Comparison of ENCODE assay signal across 9 cellular contexts in genomic region chr7:69906309-69906995, GRCh38.
DNase-seq lines count a peak whose midpoint lies in the region; ATAC-seq, FAIRE-seq and TF ChIP-seq lines count a peak whose summit lies in the region.
"Had no signal": no experiment of that assay in that cellular context is flagged by ENCODE, and none has a peak within 500 bp of the region (broad histone marks: within the 10 kb centered on the region; RNA-seq: fewer than 3 reads in every experiment).

No MANE protein-coding gene starts in this region.

- TF ChIP-seq RAD21 in GM12878 (IDR thresholded peaks at IDR 0.05; ENCODE audit: insufficient read depth, low read depth, low read length) = no peak

- peak overlapping the region; percentile 26 for H2AFZ ChIP-seq in GM12878 (ENCODE audit: control insufficient read depth, low read depth, low read length)

- SMC1A ChIA-PET in GM12878 (lab: Charles Lee; ENCODE audit: uncharacterized antibody, unreplicated experiment) = interaction anchor here (0.7 to 5.0 kb wide), 19 partner anchors 8 to 792 kb away, joined by 3 to 72 read pairs (median 5); no protein-coding TSS in a partner anchor

- ATAC-seq in GM19328 (IDR thresholded peaks at IDR 0.05; ENCODE audit: unreplicated experiment) (peak; percentile 92), HG03039 (IDR thresholded peaks at IDR 0.05; ENCODE audit: unreplicated experiment) (peak; percentile 81), GM12878 (peak; percentile 90)

- BruUV-seq in GM12878 (replicated peaks; lab: Mats Ljungman, UMichigan) = no TSS peak

- intact Hi-C loops in GM12878 (cut with micrococcal nuclease; ENCODE audit: unreplicated experiment) = loop anchor here (2.0 to 5.0 kb wide), 2 partner anchors 16 to 104 kb away; no protein-coding TSS in a partner anchor

- H3K36me3 ChIP-seq in GM12878 (ENCODE audit: control insufficient read depth in 2 of 2, insufficient read depth in 2 of 2, low read length in 1 of 2) = peaks cover 0 to 4% of the 10 kb centered on the region in 2 experiments; a peak in 2 of 4 replicates

- WGBS in GM12878 (ENCODE audit: insufficient coverage, insufficient replicate concordance, low lambda C conversion rate, missing lambda C conversion rate) = 13% methylated on average over 8 of the region's 8 CpGs

- peak overlapping the region; percentile 88 for H3K27ac ChIP-seq in GM12878 (ENCODE audit: control insufficient read depth, insufficient read depth)

- peaks cover 22% of the 10 kb centered on the region for H3K4me1 ChIP-seq in GM12878 (ENCODE audit: control insufficient read depth, insufficient read depth, low read length)

- TF ChIP-seq POLR2A in GM12878 (IDR thresholded peaks at IDR 0.05; ENCODE audit: low read depth, low read length) = no peak

- RAD21 ChIA-PET in GM12878 (lab: Charles Lee; ENCODE audit: unreplicated experiment) = interaction anchor here (0.9 to 4.8 kb wide), 21 partner anchors 9 to 790 kb away, joined by 3 to 39 read pairs (median 4); no protein-coding TSS in a partner anchor

- peak; percentile 48 for DNase-seq in GM10266 (ENCODE audit: extremely low spot score)
- DNase-seq in GM12878 (ENCODE audit: low read depth, low spot score) = peak; percentile 97
- DNase-seq in glomerular visceral epithelial cell (ENCODE audit: extremely low spot score) = no peak
- no peak for DNase-seq in islet precursor cell
- DNase-seq in activated naive CD4-positive, alpha-beta T cell treated with anti-CD3 and anti-CD28 coated beads, Interleukin-2, amount 50 U/mL, for 16 hours = no peak
- DNase-seq in NCI-H1092 treated with DMSO at 0.1 percent for 48 hours (lab: John Stamatoyannopoulos, UW) = no peak

- H3K4me2 ChIP-seq in GM12878 (ENCODE audit: control insufficient read depth, insufficient read depth) = peak overlapping the region; percentile 89

- POLR2A ChIA-PET in GM12878 (lab: Charles Lee) = interaction anchor here (0.6 to 1.4 kb wide), 6 partner anchors 9 to 67 kb away, joined by 3 to 4 read pairs (median 3); no protein-coding TSS in a partner anchor

- TF ChIP-seq EP300 in GM12878 (IDR thresholded peaks at IDR 0.05; ENCODE audit: borderline replicate concordance in 1 of 2, control insufficient read depth in 1 of 2, low read depth in 2 of 2, low read length in 2 of 2) = peak; percentile 94 to 96

- peak; percentile 83 for FAIRE-seq in GM12878 (lab: Jason Lieb, UNC)

- CTCF ChIA-PET in GM12878 (lab: Yijun Ruan, JAX) = interaction anchor here (0.9 to 2.3 kb wide), 6 partner anchors 10 to 168 kb away, joined by 3 to 6 read pairs (median 3); no protein-coding TSS in a partner anchor

- H3K4me3 ChIP-seq in GM12878 = no peak overlapping the region
- H3K4me3 ChIP-seq: lung had no signal

- H3K9me3 ChIP-seq in GM12878 (replicated peaks; ENCODE audit: control insufficient read depth, insufficient read depth, low read length) = peaks cover 7% of the 10 kb centered on the region; the same call in 2 of the 3 replicates

- H3K79me2 ChIP-seq in GM12878 (ENCODE audit: control insufficient read depth, insufficient read depth, low read length) = peaks cover 2% of the 10 kb centered on the region

- H3K9ac ChIP-seq in GM12878 (ENCODE audit: control insufficient read depth, insufficient read depth, low read length) = peak overlapping the region; percentile 44; the same call in 1 of the 2 replicates

- TF ChIP-seq CTCF in GM10266 (IDR thresholded peaks at IDR 0.05; ENCODE audit: control insufficient read depth, insufficient read depth, low read depth, missing control alignments) (no peak), GM12878 (IDR thresholded peaks at IDR 0.05 in 2 of 3, conservative IDR thresholded peaks at IDR 0.05 in 1 of 3; ENCODE audit: control insufficient read depth in 2 of 3, extremely low read depth in 1 of 3, insufficient read depth in 1 of 3, low read depth in 3 of 3, low read length in 3 of 3) (no peak)

- in situ Hi-C loops in GM12878 (cut with MboI) = no loop called here

- no peaks in the 10 kb centered on the region for H4K20me1 ChIP-seq in GM12878 (ENCODE audit: control insufficient read depth, insufficient read depth)

- no peaks in the 10 kb centered on the region for H3K27me3 ChIP-seq in GM12878 (replicated peaks in 1 of 2; ENCODE audit: control insufficient read depth in 2 of 2, insufficient read depth in 2 of 2, low read length in 1 of 2)

TF ChIP-seq in GM12878, 131 proteins besides CTCF, POLR2A, EP300 and RAD21 (continues in another document):
- peak; percentile 97 for TF ChIP-seq SKIL (IDR thresholded peaks at IDR 0.05; ENCODE audit: low read depth, poor library complexity, severe bottlenecking)
- TF ChIP-seq ZNF622 (IDR thresholded peaks at IDR 0.05) = no peak
- TF ChIP-seq WRNIP1 (IDR thresholded peaks at IDR 0.05; ENCODE audit: borderline replicate concordance, low read depth, low read length) = 0 out of 2 replicates have a peak, but pooled peaks have one; percentile 94
- no peak for TF ChIP-seq KDM1A (IDR thresholded peaks at IDR 0.05; ENCODE audit: borderline replicate concordance)
- TF ChIP-seq FOXM1 (IDR thresholded peaks at IDR 0.05; ENCODE audit: low read depth, low read length) = peak; percentile 93; the same call in 1 of the 2 replicates
- peak; percentile 90 for TF ChIP-seq PKNOX1 (IDR thresholded peaks at IDR 0.05)
- peak; percentile 46; the same call in 1 of the 2 replicates for TF ChIP-seq REST (IDR thresholded peaks at IDR 0.05; ENCODE audit: low read depth, low read length)
- TF ChIP-seq NFYA (IDR thresholded peaks at IDR 0.05; ENCODE audit: borderline replicate concordance, low read depth, low read length) = no peak
- TF ChIP-seq E4F1 (IDR thresholded peaks at IDR 0.05; ENCODE audit: borderline replicate concordance, partially characterized antibody) = no peak
- TF ChIP-seq BMI1 (IDR thresholded peaks at IDR 0.05; ENCODE audit: borderline replicate concordance) = peak; percentile 75

Comparison
In these comparisons a context has a peak if more than half of its experiments do, and no peak if none do; other contexts are left out.
1. DNase-seq: peak in GM10266 (single experiment) and GM12878 (single experiment); none in glomerular visceral epithelial cell (single experiment), islet precursor cell (single experiment), activated naive CD4-positive, alpha-beta T cell treated with anti-CD3 and anti-CD28 coated beads, Interleukin-2, amount 50 U/mL, for 16 hours (single experiment) and NCI-H1092 treated with DMSO at 0.1 percent for 48 hours (single experiment).
2. Peak in every context shown above with its lines, with median percentiles within 50 percentile points of each other: ATAC-seq.